Comparison of ENCODE assay signal across 16 cellular contexts in the genomic region with DNA sequence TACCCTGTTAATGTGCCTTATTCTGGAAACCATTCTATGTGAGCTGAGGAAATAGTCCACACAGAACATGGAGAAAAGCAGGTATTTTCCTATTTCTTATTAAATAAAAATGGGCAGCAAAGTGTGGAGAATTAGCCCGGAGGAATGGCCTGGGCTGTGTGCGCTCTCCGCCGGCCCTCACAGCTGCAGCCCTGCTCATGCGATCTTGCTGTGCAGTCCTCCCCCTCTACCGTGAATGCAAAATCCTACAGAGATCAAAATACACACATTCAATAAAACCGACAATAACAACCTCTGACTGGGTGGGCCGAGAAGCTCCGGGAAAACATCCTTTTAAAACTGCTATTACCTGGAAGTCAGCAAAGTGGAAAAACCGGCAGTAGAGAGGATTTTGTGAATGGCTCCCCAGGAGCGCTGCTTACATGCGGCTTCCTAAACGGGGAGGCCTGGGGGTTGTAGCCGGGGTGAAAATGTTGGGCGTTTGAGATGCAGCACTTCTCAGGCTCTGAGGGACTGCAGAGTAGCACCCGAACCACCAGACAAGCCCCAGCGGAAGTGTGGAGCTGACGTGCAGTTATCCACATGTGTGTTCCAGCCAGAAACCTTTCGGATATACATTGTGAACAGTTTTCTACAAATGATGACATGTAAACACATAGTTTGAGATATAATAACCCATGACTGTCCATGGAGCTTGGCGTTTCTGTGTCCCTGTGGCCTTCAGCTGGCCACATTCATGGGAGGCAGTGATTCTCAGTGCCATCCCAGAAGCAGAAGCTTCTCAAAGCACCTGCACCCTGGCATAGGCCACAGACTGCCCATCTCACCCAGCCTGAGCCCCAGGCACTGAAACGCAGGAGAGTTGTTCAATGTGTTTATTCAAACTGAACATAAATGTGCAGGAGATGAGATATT.
DNase-seq lines count a peak whose midpoint lies in the region; ATAC-seq, FAIRE-seq and TF ChIP-seq lines count a peak whose summit lies in the region.
"Had no signal": no experiment of that assay in that cellular context is flagged by ENCODE, and none has a peak within 500 bp of the region (broad histone marks: within the 10 kb centered on the region; RNA-seq: fewer than 3 reads in every experiment).

No MANE protein-coding gene starts in this region.

- H3K4me1 Mint-ChIP-seq in GM23338 (peaks cover 26% of the 10 kb centered on the region), osteocyte (ENCODE audit: unreplicated experiment) (peaks cover 8% of the 10 kb centered on the region)
- H3K4me1 Mint-ChIP-seq: CD8-positive, alpha-beta memory T cell had no signal

- H3K27ac Mint-ChIP-seq in GM23338 (no peak overlapping the region; the same call in 1 of the 2 replicates), osteocyte (ENCODE audit: unreplicated experiment) (no peak overlapping the region)
- H3K27ac Mint-ChIP-seq: CD8-positive, alpha-beta memory T cell; HFFc6 had no signal

- peak overlapping the region; percentile 38; the same call in 1 of the 2 replicates for H3K4me2 ChIP-seq in GM23338
- H3K4me2 ChIP-seq in H1 (ENCODE audit: insufficient read depth in 1 of 2, low read depth in 2 of 2, low read length in 2 of 2) = peak overlapping the region in 1 of 2 experiments; percentile 55; a peak in 3 of 4 replicates
- H3K4me2 ChIP-seq: BLaER1 had no signal

- CTCF ChIA-PET in H1 (lab: Charles Lee; ENCODE audit: partially characterized antibody) = interaction anchor here (0.6 to 1.7 kb wide), 4 partner anchors 10 to 91 kb away, joined by 3 to 4 read pairs (median 3); no protein-coding TSS in a partner anchor

- peaks cover 12% of the 10 kb centered on the region; the same call in 1 of the 2 replicates for H3K4me1 ChIP-seq in GM23338 (ENCODE audit: insufficient read depth)
- H3K4me1 ChIP-seq in H1 (replicated peaks in 1 of 4; ENCODE audit: control insufficient read depth in 3 of 4, insufficient read depth in 4 of 4, low read length in 3 of 4) = peaks cover 0 to 16% (median 5%) of the 10 kb centered on the region in 4 experiments; a peak in 5 of 7 replicates
- no peaks in the 10 kb centered on the region for H3K4me1 ChIP-seq in lung (ENCODE audit: control insufficient read depth in 2 of 2, insufficient read depth in 2 of 2, low read length in 2 of 2)

- TF ChIP-seq CTCF in GM23338 (conservative IDR thresholded peaks at IDR 0.05; ENCODE audit: low read depth in 2 of 2) = no peak
- TF ChIP-seq CTCF in H1 (IDR thresholded peaks at IDR 0.05; ENCODE audit: control extremely low read depth in 1 of 3, insufficient read depth in 1 of 3, low read depth in 1 of 3, low read length in 3 of 3) = no peak
- TF ChIP-seq CTCF in lung (IDR thresholded peaks at IDR 0.05; ENCODE audit: control extremely low read depth, extremely low read depth) = no peak
- TF ChIP-seq CTCF in osteocyte (IDR thresholded peaks at IDR 0.05) = no peak

- FAIRE-seq in H1 (lab: Jason Lieb, UNC) = no peak
- FAIRE-seq: HepG2 had no signal

- peak; percentile 65 for ATAC-seq in GM23338
- no peak for ATAC-seq in lung (ENCODE audit: insufficient read depth, low FRiP score)
- no peak for ATAC-seq in GM21360 (IDR thresholded peaks at IDR 0.05; ENCODE audit: unreplicated experiment)
- no peak for ATAC-seq in GM21515 (IDR thresholded peaks at IDR 0.05; ENCODE audit: unreplicated experiment)

- H3K9me2 ChIP-seq in GM23338 (ENCODE audit: insufficient read depth) = no peaks in the 10 kb centered on the region

- H3K27me3 ChIP-seq in GM23338 (ENCODE audit: insufficient read depth) (no peaks in the 10 kb centered on the region), H1 (replicated peaks in 1 of 4; ENCODE audit: control insufficient read depth in 3 of 4, extremely low read depth in 1 of 4, insufficient read depth in 3 of 4, low read length in 3 of 4) (no peaks in the 10 kb centered on the region; a peak in 2 of 7 replicates), lung (ENCODE audit: control insufficient read depth, insufficient read depth) (no peaks in the 10 kb centered on the region)
- H3K27me3 ChIP-seq: BLaER1 had no signal

- DNase-seq in GM23338 (ENCODE audit: low spot score) = peak; percentile 25
- DNase-seq in H1 (ENCODE audit: low read depth in 1 of 2, low spot score in 2 of 2) = no peak
- DNase-seq in lung (ENCODE audit: low spot score) = peak; percentile 16
- peak; percentile 34 for DNase-seq in osteocyte (ENCODE audit: extremely low spot score, unreplicated experiment)
- no peak for DNase-seq in NCI-H2081 treated with DMSO at 0.1 percent for 48 hours (lab: John Stamatoyannopoulos, UW)
- DNase-seq: 8988T; AML-193; CD8-positive, alpha-beta memory T cell; GF-D8; GM23248; HCEC 1CT; HFFc6 had no signal

- TF ChIP-seq POLR2A in H1 (IDR thresholded peaks at IDR 0.05; ENCODE audit: control extremely low read depth in 1 of 2, low read depth in 2 of 2, low read length in 2 of 2) = no peak

- TF ChIP-seq RAD21 in H1 (IDR thresholded peaks at IDR 0.05 in 1 of 2, conservative IDR thresholded peaks at IDR 0.05 in 1 of 2; ENCODE audit: low read depth in 2 of 2, low read length in 2 of 2) = no peak

- WGBS in H1 (ENCODE audit: extremely low coverage in 1 of 2, insufficient coverage in 1 of 2, insufficient read length in 1 of 2, insufficient replicate concordance in 2 of 2, low coverage in 1 of 2, low lambda C conversion rate in 2 of 2, missing lambda C conversion rate in 1 of 2), 2 experiments = 57% methylated on average over 21 of the region's 21 CpGs; no CpG with 5 or more reads in 1 of the 2 experiments
- 73% methylated on average over 21 of the region's 21 CpGs for WGBS in lung, 2 donors

- H2AK5ac ChIP-seq in H1 (ENCODE audit: low read depth, low read length) = no peak overlapping the region

- H3K27me3 Mint-ChIP-seq in GM23338 (ENCODE audit: insufficient read depth, low read depth, poor library complexity) (peaks cover 12% of the 10 kb centered on the region), osteocyte (ENCODE audit: unreplicated experiment) (no peaks in the 10 kb centered on the region)

- no peaks in the 10 kb centered on the region for H3K36me3 ChIP-seq in GM23338 (ENCODE audit: insufficient read depth)
- no peaks in the 10 kb centered on the region for H3K36me3 ChIP-seq in H1 (ENCODE audit: control insufficient read depth in 2 of 4, insufficient read depth in 4 of 4, low read length in 3 of 4)
- H3K36me3 ChIP-seq in lung (ENCODE audit: control insufficient read depth in 2 of 2, insufficient read depth in 2 of 2, low read length in 2 of 2) = no peaks in the 10 kb centered on the region
- H3K36me3 ChIP-seq: BLaER1 had no signal

- H2BK20ac ChIP-seq in H1 (ENCODE audit: low read length) = no peak overlapping the region

- no peak overlapping the region for H4K91ac ChIP-seq in H1 (replicated peaks; ENCODE audit: insufficient read length, low read length)

- H3F3A ChIP-seq in GM23338 (replicated peaks; ENCODE audit: low read depth) = no peaks in the 10 kb centered on the region

- no peak overlapping the region for H3K23ac ChIP-seq in H1 (ENCODE audit: insufficient read length)

- TF ChIP-seq EP300 in H1 (IDR thresholded peaks at IDR 0.05; ENCODE audit: borderline replicate concordance in 1 of 2, low read depth in 2 of 2, low read length in 2 of 2) = no peak

- H3K56ac ChIP-seq in H1 (replicated peaks; ENCODE audit: insufficient read length, low read depth, low read length) = no peak overlapping the region

- no peak overlapping the region for H3K9ac ChIP-seq in H1 (replicated peaks in 1 of 4; ENCODE audit: extremely low read depth in 1 of 4, low read depth in 3 of 4, low read length in 3 of 4)
- H3K9ac ChIP-seq: BLaER1, GM23248 had no signal

- no peak overlapping the region for H3K18ac ChIP-seq in H1 (ENCODE audit: extremely low read depth, low read length)

- no peak overlapping the region for H2BK12ac ChIP-seq in H1 (ENCODE audit: low read depth, low read length)

- H3K4ac ChIP-seq in H1 (replicated peaks; ENCODE audit: insufficient read length, low read depth, low read length) = no peak overlapping the region

- no peaks in the 10 kb centered on the region for H4K20me1 ChIP-seq in GM23338 (replicated peaks; ENCODE audit: insufficient read depth)
- H4K20me1 ChIP-seq in H1 (replicated peaks in 1 of 2; ENCODE audit: control insufficient read depth in 1 of 2, insufficient read depth in 2 of 2, low read length in 2 of 2) = no peaks in the 10 kb centered on the region
- H4K20me1 ChIP-seq: BLaER1 had no signal

- H3K4me3 ChIP-seq in GM23338 (no peak overlapping the region), H1 (ENCODE audit: extremely low read depth in 1 of 4, insufficient read depth in 2 of 4, low read depth in 3 of 4, low read length in 4 of 4) (peak overlapping the region in 1 of 4 experiments; percentile 17; a peak in 1 of 8 replicates), lung (no peak overlapping the region)
- H3K4me3 ChIP-seq: BLaER1, GM23248 had no signal

- H3K79me2 ChIP-seq in GM23338 (replicated peaks; ENCODE audit: insufficient read depth) = no peaks in the 10 kb centered on the region
- H3K79me2 ChIP-seq in H1 (ENCODE audit: control insufficient read depth in 1 of 2, insufficient read depth in 2 of 2, low read length in 2 of 2) = no peaks in the 10 kb centered on the region

- no peak overlapping the region; the same call in 1 of the 2 replicates for H4K8ac ChIP-seq in H1 (ENCODE audit: extremely low read depth, insufficient read depth, low read length)

- no peak overlapping the region for H2BK120ac ChIP-seq in H1 (replicated peaks; ENCODE audit: low read depth, low read length)

- H3K79me1 ChIP-seq in H1 (ENCODE audit: low read depth, low read length) = no peaks in the 10 kb centered on the region

- H3K4me3 Mint-ChIP-seq in GM23338 (peak overlapping the region; percentile 54), osteocyte (ENCODE audit: unreplicated experiment) (no peak overlapping the region)
- H3K4me3 Mint-ChIP-seq: CD8-positive, alpha-beta memory T cell; HFFc6 had no signal

- H2AFZ ChIP-seq in GM23338 (peak overlapping the region; percentile 95), H1 (ENCODE audit: low read length) (0 out of 2 replicates have a peak overlapping the region, but pooled peaks have one; percentile 29)
- H2AFZ ChIP-seq: GM23248 had no signal

- H3K9me3 ChIP-seq in H1 (ENCODE audit: insufficient read depth in 2 of 2, low read depth in 1 of 2, low read length in 1 of 2) (no peaks in the 10 kb centered on the region), lung (ENCODE audit: control insufficient read depth in 2 of 2, insufficient read depth in 1 of 2, low read length in 1 of 2) (no peaks in the 10 kb centered on the region)

- 0 out of 2 replicates have a peak overlapping the region, but pooled peaks have one; percentile 32 for H3K27ac ChIP-seq in GM23338 (ENCODE audit: low read depth)
- H3K27ac ChIP-seq in H1 (ENCODE audit: low read depth, low read length) = no peak overlapping the region
- no peak overlapping the region for H3K27ac ChIP-seq in lung (ENCODE audit: low read depth in 1 of 2, low read length in 1 of 2)
- H3K27ac ChIP-seq: BLaER1, GM23248 had no signal

- H3K36me3 Mint-ChIP-seq in GM23338 (ENCODE audit: low read depth) (no peaks in the 10 kb centered on the region), osteocyte (ENCODE audit: unreplicated experiment) (peaks cover 7% of the 10 kb centered on the region)

- POLR2A ChIA-PET in H1 (lab: Charles Lee; ENCODE audit: partially characterized antibody) = no interaction called here

- H3K23me2 ChIP-seq in H1 (ENCODE audit: low read depth, low read length) = no peaks in the 10 kb centered on the region

- H4K5ac ChIP-seq in H1 (ENCODE audit: insufficient read length, low read depth, low read length) = no peak overlapping the region

- H2BK15ac ChIP-seq in H1 (ENCODE audit: low read length) = no peak overlapping the region

- no peak overlapping the region for H3K14ac ChIP-seq in H1 (ENCODE audit: insufficient read length)

- H3K9me3 Mint-ChIP-seq in GM23338 (no peaks in the 10 kb centered on the region; the same call in 2 of the 3 replicates), osteocyte (ENCODE audit: unreplicated experiment) (peaks cover 26% of the 10 kb centered on the region)

- H2BK5ac ChIP-seq in H1 (ENCODE audit: low read depth, low read length) = no peak overlapping the region

Comparison
In these comparisons a context has a peak if more than half of its experiments do, and no peak if none do; other contexts are left out.
1. DNase-seq: peak in GM23338 (single experiment), lung (single experiment) and osteocyte (single experiment); none in H1 (0 of 2) and NCI-H2081 treated with DMSO at 0.1 percent for 48 hours (single experiment).